Comparison of ENCODE assay signal across 28 cellular contexts in the genomic region with DNA sequence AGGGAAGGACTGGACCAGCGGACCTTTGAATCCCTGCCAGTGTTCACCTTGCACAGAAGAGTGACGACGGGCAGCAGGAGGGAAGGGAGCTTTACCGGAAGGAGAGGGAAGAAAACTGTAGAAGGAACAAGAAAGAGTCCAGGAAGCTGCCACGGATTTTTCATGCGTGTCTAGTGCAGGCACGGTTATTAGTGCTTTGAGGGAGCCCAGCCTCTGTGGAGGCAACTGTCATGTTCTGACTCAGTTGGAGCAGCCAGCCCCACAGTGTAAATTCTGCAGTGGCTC. TPM values are rescaled to one million over a fixed set of nuclear protein-coding genes. Genes with fewer than 3 reads are reported as not detected.
"Had no signal": no experiment of that assay in that cellular context is flagged by ENCODE, and none has a peak within 500 bp of the region (broad histone marks: within the 10 kb centered on the region; RNA-seq: fewer than 3 reads in every experiment).

No MANE protein-coding gene starts in this region.

- H3K4me3 ChIP-seq: gastrocnemius medialis, pancreas, right atrium auricular region, transverse colon had no signal

- DNase-seq: activated CD4-positive, alpha-beta T cell treated with anti-CD3 and anti-CD28 coated beads for 1 hour; activated CD4-positive, alpha-beta T cell treated with anti-CD3 and anti-CD28 coated beads, Interleukin-2, amount 50 U/mL, for 1 hour; activated CD8-positive, alpha-beta T cell treated with anti-CD3 and anti-CD28 coated beads for 36 hours; activated naive CD4-positive, alpha-beta T cell; activated T-cell treated with anti-CD3 and anti-CD28 coated beads, Interleukin-2, amount 50 U/mL, for 4 hours; effector memory CD4-positive, alpha-beta T cell; erythroblast; gastrocnemius medialis; glutamatergic neuron; mammary epithelial cell; naive thymus-derived CD4-positive, alpha-beta T cell; nucleus accumbens; pancreas; stimulated activated CD4-positive, alpha-beta T cell treated with anti-CD3 and anti-CD28 coated beads, Interleukin-2, amount 100 ng/mL, for 48 hours; stimulated activated naive CD4-positive, alpha-beta T cell treated with Interleukin-2 at 50 U/mL for 16 hours; T-helper 2 cell; transverse colon had no signal

- H3K9me3 ChIP-seq: gastrocnemius medialis, pancreas, right atrium auricular region, transverse colon had no signal

- ATAC-seq: activated CD8-positive, alpha-beta T cell treated with anti-CD3 and anti-CD28 coated beads for 36 hours; activated naive CD4-positive, alpha-beta T cell treated with anti-CD3 and anti-CD28 coated beads, Interleukin-2, amount 50 U/mL, for 72 hours; activated T-cell treated with anti-CD3 and anti-CD28 coated beads, Interleukin-2, amount 50 U/mL, for 4 hours; activated T-helper 17 cell treated with anti-CD3 and anti-CD28 coated beads, Interleukin-2, amount 50 U/mL, for 72 hours; gastrocnemius medialis; left colon; naive thymus-derived CD4-positive, alpha-beta T cell; pancreas had no signal

- H3K36me3 ChIP-seq: gastrocnemius medialis, pancreas, right atrium auricular region, transverse colon had no signal

- H3K27ac ChIP-seq: gastrocnemius medialis, pancreas, right atrium auricular region, transverse colon had no signal

- H3K4me1 ChIP-seq: gastrocnemius medialis, pancreas had no signal

RNA-seq across cellular contexts. Expression of a gene that starts 6.4 kb away (rescaled TPM):
- total RNA-seq: activated CD8-positive, alpha-beta T cell treated with anti-CD3 and anti-CD28 coated beads for 36 hours; activated naive CD4-positive, alpha-beta T cell treated with anti-CD3 and anti-CD28 coated beads, Interleukin-2, amount 50 U/mL, for 72 hours; activated T-helper 17 cell treated with anti-CD3 and anti-CD28 coated beads, Interleukin-2, amount 50 U/mL, for 72 hours; bronchial epithelial cell; dermis microvascular lymphatic vessel endothelial cell; gastrocnemius medialis; liver; mammary epithelial cell; naive thymus-derived CD4-positive, alpha-beta T cell; pulmonary artery endothelial cell; right atrium auricular region; temporal lobe had no signal
- polyA plus RNA-seq: keratinocyte; liver; naive thymus-derived CD4-positive, alpha-beta T cell; neural cell; pancreas had no signal

RNA-seq across cellular contexts. Expression of a gene that starts 12.0 kb away (rescaled TPM):
- total RNA-seq: activated CD8-positive, alpha-beta T cell treated with anti-CD3 and anti-CD28 coated beads for 36 hours; activated naive CD4-positive, alpha-beta T cell treated with anti-CD3 and anti-CD28 coated beads, Interleukin-2, amount 50 U/mL, for 72 hours; activated T-cell treated with anti-CD3 and anti-CD28 coated beads, Interleukin-2, amount 50 U/mL, for 4 hours; activated T-helper 17 cell treated with anti-CD3 and anti-CD28 coated beads, Interleukin-2, amount 50 U/mL, for 72 hours; bronchial epithelial cell; dermis microvascular lymphatic vessel endothelial cell; gastrocnemius medialis; liver; mammary epithelial cell; naive thymus-derived CD4-positive, alpha-beta T cell; pancreas; pulmonary artery endothelial cell; right atrium auricular region; temporal lobe had no signal
- polyA plus RNA-seq: keratinocyte; liver; mammary epithelial cell; naive thymus-derived CD4-positive, alpha-beta T cell; neural cell; pancreas had no signal

RNA-seq across cellular contexts. Expression of a gene that starts 12.7 kb away (rescaled TPM):
- total RNA-seq: activated CD8-positive, alpha-beta T cell treated with anti-CD3 and anti-CD28 coated beads for 36 hours; activated naive CD4-positive, alpha-beta T cell treated with anti-CD3 and anti-CD28 coated beads, Interleukin-2, amount 50 U/mL, for 72 hours; activated T-cell treated with anti-CD3 and anti-CD28 coated beads, Interleukin-2, amount 50 U/mL, for 4 hours; activated T-helper 17 cell treated with anti-CD3 and anti-CD28 coated beads, Interleukin-2, amount 50 U/mL, for 72 hours; bronchial epithelial cell; dermis microvascular lymphatic vessel endothelial cell; gastrocnemius medialis; liver; mammary epithelial cell; naive thymus-derived CD4-positive, alpha-beta T cell; pancreas; pulmonary artery endothelial cell; right atrium auricular region; temporal lobe had no signal
- polyA plus RNA-seq: keratinocyte; liver; mammary epithelial cell; naive thymus-derived CD4-positive, alpha-beta T cell; neural cell; pancreas had no signal
